Comparison of ENCODE assay signal across 8 cellular contexts in genomic region chr2:234291765-234292204, GRCh38.
DNase-seq lines count a peak whose midpoint lies in the region; ATAC-seq and TF ChIP-seq lines count a peak whose summit lies in the region.

No MANE protein-coding gene starts in this region.

- DNase-seq in CD4-positive, alpha-beta T cell: peak in 7 of 10 experiments; percentile 26 to 61 (median 32)
- peak; percentile 27 to 38 for DNase-seq in Kasumi-1 (lab: John Stamatoyannopoulos, UW)
- DNase-seq in T-helper 2 cell treated with Interferon-gamma antibody and Interleukin-4, amounts not matched to agents 5 μg/mL and 100 μg/mL, for 36 hours (ENCODE audit: low spot score): peak; percentile 57
- peak in 4 of 5 donors; percentile 42 to 65 (median 48) for DNase-seq in heart left ventricle
- DNase-seq in type B pancreatic cell (ENCODE audit: extremely low spot score, unreplicated experiment): no peak
- DNase-seq in WTC11 (ENCODE audit: low spot score): no peak
- DNase-seq in nucleus accumbens (lab: John Stamatoyannopoulos, UW): no peak

- TF ChIP-seq POLR2A in heart left ventricle (IDR thresholded peaks at IDR 0.05): no peak

- H3K27me3 Mint-ChIP-seq in CD4-positive, alpha-beta T cell: no peaks in the 10 kb centered on the region
- no peaks in the 10 kb centered on the region for H3K27me3 Mint-ChIP-seq in T-helper 2 cell treated with Interferon-gamma antibody and Interleukin-4, amounts not matched to agents 5 μg/mL and 100 μg/mL, for 36 hours (ENCODE audit: low read depth)
- H3K27me3 Mint-ChIP-seq in type B pancreatic cell (no peaks in the 10 kb centered on the region), WTC11 (ENCODE audit: low read depth) (no peaks in the 10 kb centered on the region)

- peaks cover 85% of the 10 kb centered on the region for H3K4me1 Mint-ChIP-seq in CD4-positive, alpha-beta T cell (ENCODE audit: low read depth)
- peaks cover 80% of the 10 kb centered on the region for H3K4me1 Mint-ChIP-seq in T-helper 2 cell treated with Interferon-gamma antibody and Interleukin-4, amounts not matched to agents 5 μg/mL and 100 μg/mL, for 36 hours (ENCODE audit: low read depth)
- H3K4me1 Mint-ChIP-seq in type B pancreatic cell (ENCODE audit: unreplicated experiment): peaks cover 10% of the 10 kb centered on the region
- H3K4me1 Mint-ChIP-seq in WTC11: peaks cover 13% of the 10 kb centered on the region

- TF ChIP-seq CTCF in CD4-positive, alpha-beta T cell (IDR thresholded peaks at IDR 0.05): no peak
- TF ChIP-seq CTCF in heart left ventricle (IDR thresholded peaks at IDR 0.05) (no peak), type B pancreatic cell (conservative IDR thresholded peaks at IDR 0.05) (no peak), WTC11 (IDR thresholded peaks at IDR 0.05) (no peak)

- no peak overlapping the region for H3K4me3 ChIP-seq in heart left ventricle

- peak overlapping the region; percentile 99 for H3K27ac ChIP-seq in CD4-positive, alpha-beta T cell (ENCODE audit: low read depth, low read length)
- peak overlapping the region in 4 of 12 donors; percentile 31 to 87 (median 44) for H3K27ac ChIP-seq in heart left ventricle

- peaks cover 2% of the 10 kb centered on the region for H3K9me3 Mint-ChIP-seq in CD4-positive, alpha-beta T cell
- H3K9me3 Mint-ChIP-seq in T-helper 2 cell treated with Interferon-gamma antibody and Interleukin-4, amounts not matched to agents 5 μg/mL and 100 μg/mL, for 36 hours: no peaks in the 10 kb centered on the region
- H3K9me3 Mint-ChIP-seq in type B pancreatic cell: no peaks in the 10 kb centered on the region
- 0 out of 2 replicates have a peak, but pooled peaks cover 6% of the 10 kb centered on the region for H3K9me3 Mint-ChIP-seq in WTC11

- CTCF ChIA-PET in CD4-positive, alpha-beta T cell (lab: Charles Lee): interaction anchor here (0.9 to 3.8 kb wide), 11 partner anchors 16 to 209 kb away, joined by 3 to 19 read pairs (median 4); partner anchors contain the start of gene ARL4C
- CTCF ChIA-PET in WTC11 (lab: Charles Lee): interaction anchor here (1.0 to 1.1 kb wide), 2 partner anchors 204 to 206 kb away, joined by 3 read pairs; no protein-coding TSS in a partner anchor

- 26 to 41% (median 31%) methylated on average over 4 to 5 of the region's 5 CpGs for WGBS in heart left ventricle, 4 donors

- peak overlapping the region; percentile 98 for H3K27ac Mint-ChIP-seq in CD4-positive, alpha-beta T cell
- peak overlapping the region; percentile 96 for H3K27ac Mint-ChIP-seq in T-helper 2 cell treated with Interferon-gamma antibody and Interleukin-4, amounts not matched to agents 5 μg/mL and 100 μg/mL, for 36 hours
- H3K27ac Mint-ChIP-seq in type B pancreatic cell (peak overlapping the region; percentile 34), WTC11 (no peak overlapping the region)

- H3K36me3 ChIP-seq in heart left ventricle: no peaks in the 10 kb centered on the region

- peaks cover 0 to 63% (median 10%) of the 10 kb centered on the region in 12 donors for H3K4me1 ChIP-seq in heart left ventricle

- H3K9me3 ChIP-seq in CD4-positive, alpha-beta T cell (ENCODE audit: control insufficient read depth, low read length): no peaks in the 10 kb centered on the region
- H3K9me3 ChIP-seq in heart left ventricle: no peaks in the 10 kb centered on the region

- intact Hi-C loops in CD4-positive, alpha-beta T cell (cut with DNase I, micrococcal nuclease): loop anchor here (1.0 to 10.0 kb wide), 11 partner anchors 13 to 297 kb away; no protein-coding TSS in a partner anchor
- intact Hi-C loops in heart left ventricle (cut with DNase I): loop anchor here in 2 of 10 donors (2.0 to 10.0 kb wide), 2 partner anchors 157 to 209 kb away; no protein-coding TSS in a partner anchor

- H3K27me3 ChIP-seq in CD4-positive, alpha-beta T cell (ENCODE audit: control insufficient read depth, insufficient read depth, low read length): no peaks in the 10 kb centered on the region
- H3K27me3 ChIP-seq in heart left ventricle: no peaks in the 10 kb centered on the region

- POLR2A ChIA-PET in CD4-positive, alpha-beta T cell (lab: Charles Lee): interaction anchor here (0.8 to 8.8 kb wide), 26 partner anchors 11 to 873 kb away, joined by 3 to 222 read pairs (median 5); partner anchors contain the start of gene ARL4C
- POLR2A ChIA-PET in WTC11 (lab: Charles Lee): no interaction called here

- H3K4me3 Mint-ChIP-seq in CD4-positive, alpha-beta T cell: peak overlapping the region; percentile 54
- peak overlapping the region; percentile 82 for H3K4me3 Mint-ChIP-seq in T-helper 2 cell treated with Interferon-gamma antibody and Interleukin-4, amounts not matched to agents 5 μg/mL and 100 μg/mL, for 36 hours
- no peak overlapping the region for H3K4me3 Mint-ChIP-seq in type B pancreatic cell
- H3K4me3 Mint-ChIP-seq in WTC11: no peak overlapping the region

- H3K36me3 Mint-ChIP-seq in CD4-positive, alpha-beta T cell (ENCODE audit: low read depth): no peaks in the 10 kb centered on the region
- peaks cover 19% of the 10 kb centered on the region for H3K36me3 Mint-ChIP-seq in T-helper 2 cell treated with Interferon-gamma antibody and Interleukin-4, amounts not matched to agents 5 μg/mL and 100 μg/mL, for 36 hours (ENCODE audit: low read depth)
- H3K36me3 Mint-ChIP-seq in type B pancreatic cell (no peaks in the 10 kb centered on the region), WTC11 (no peaks in the 10 kb centered on the region)

- peak; percentile 21 for ATAC-seq in CD4-positive, alpha-beta T cell (ENCODE audit: poor library complexity)
- ATAC-seq in GM19463 (IDR thresholded peaks at IDR 0.05; ENCODE audit: unreplicated experiment): peak; percentile 10
- peak; percentile 70 to 82 (median 78) for ATAC-seq in heart left ventricle
- ATAC-seq in WTC11: no peak

TF ChIP-seq in WTC11, 78 proteins besides CTCF, POLR2A, EP300 and RAD21 (continues in another document):
- TF ChIP-seq EMX1 (CRISPR knock-in tag; IDR thresholded peaks at IDR 0.05): no peak
- TF ChIP-seq SP1 (CRISPR knock-in tag; conservative IDR thresholded peaks at IDR 0.05): no peak
- no peak for TF ChIP-seq ELF4 (CRISPR knock-in tag; IDR thresholded peaks at IDR 0.05; ENCODE audit: low read depth)
- TF ChIP-seq ZMAT4 (CRISPR knock-in tag; IDR thresholded peaks at IDR 0.05): no peak
- TF ChIP-seq ZNF512 (CRISPR knock-in tag; IDR thresholded peaks at IDR 0.05; ENCODE audit: borderline replicate concordance): no peak
- no peak for TF ChIP-seq CREM (CRISPR knock-in tag; IDR thresholded peaks at IDR 0.05)
- no peak for TF ChIP-seq CREB1 (CRISPR knock-in tag; IDR thresholded peaks at IDR 0.05)
- TF ChIP-seq FOXP1 (CRISPR knock-in tag; IDR thresholded peaks at IDR 0.05; ENCODE audit: borderline replicate concordance): no peak
- TF ChIP-seq, protein P1, sequence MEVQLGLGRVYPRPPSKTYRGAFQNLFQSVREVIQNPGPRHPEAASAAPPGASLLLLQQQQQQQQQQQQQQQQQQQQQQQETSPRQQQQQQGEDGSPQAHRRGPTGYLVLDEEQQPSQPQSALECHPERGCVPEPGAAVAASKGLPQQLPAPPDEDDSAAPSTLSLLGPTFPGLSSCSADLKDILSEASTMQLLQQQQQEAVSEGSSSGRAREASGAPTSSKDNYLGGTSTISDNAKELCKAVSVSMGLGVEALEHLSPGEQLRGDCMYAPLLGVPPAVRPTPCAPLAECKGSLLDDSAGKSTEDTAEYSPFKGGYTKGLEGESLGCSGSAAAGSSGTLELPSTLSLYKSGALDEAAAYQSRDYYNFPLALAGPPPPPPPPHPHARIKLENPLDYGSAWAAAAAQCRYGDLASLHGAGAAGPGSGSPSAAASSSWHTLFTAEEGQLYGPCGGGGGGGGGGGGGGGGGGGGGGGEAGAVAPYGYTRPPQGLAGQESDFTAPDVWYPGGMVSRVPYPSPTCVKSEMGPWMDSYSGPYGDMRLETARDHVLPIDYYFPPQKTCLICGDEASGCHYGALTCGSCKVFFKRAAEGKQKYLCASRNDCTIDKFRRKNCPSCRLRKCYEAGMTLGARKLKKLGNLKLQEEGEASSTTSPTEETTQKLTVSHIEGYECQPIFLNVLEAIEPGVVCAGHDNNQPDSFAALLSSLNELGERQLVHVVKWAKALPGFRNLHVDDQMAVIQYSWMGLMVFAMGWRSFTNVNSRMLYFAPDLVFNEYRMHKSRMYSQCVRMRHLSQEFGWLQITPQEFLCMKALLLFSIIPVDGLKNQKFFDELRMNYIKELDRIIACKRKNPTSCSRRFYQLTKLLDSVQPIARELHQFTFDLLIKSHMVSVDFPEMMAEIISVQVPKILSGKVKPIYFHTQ (CRISPR knock-in tag; IDR thresholded peaks at IDR 0.05): no peak
- TF ChIP-seq, protein P2, sequence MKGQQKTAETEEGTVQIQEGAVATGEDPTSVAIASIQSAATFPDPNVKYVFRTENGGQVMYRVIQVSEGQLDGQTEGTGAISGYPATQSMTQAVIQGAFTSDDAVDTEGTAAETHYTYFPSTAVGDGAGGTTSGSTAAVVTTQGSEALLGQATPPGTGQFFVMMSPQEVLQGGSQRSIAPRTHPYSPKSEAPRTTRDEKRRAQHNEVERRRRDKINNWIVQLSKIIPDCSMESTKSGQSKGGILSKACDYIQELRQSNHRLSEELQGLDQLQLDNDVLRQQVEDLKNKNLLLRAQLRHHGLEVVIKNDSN (CRISPR knock-in tag; IDR thresholded peaks at IDR 0.05): no peak

Comparison
In these comparisons a context has a peak if more than half of its experiments do, and no peak if none do; other contexts are left out.
1. DNase-seq: peak in CD4-positive, alpha-beta T cell (7 of 10), Kasumi-1 (2 of 2), T-helper 2 cell treated with Interferon-gamma antibody and Interleukin-4, amounts not matched to agents 5 μg/mL and 100 μg/mL, for 36 hours (single experiment) and heart left ventricle (4 of 5); none in type B pancreatic cell (single experiment), WTC11 (single experiment) and nucleus accumbens (0 of 56).
2. H3K4me3 Mint-ChIP-seq: peak in CD4-positive, alpha-beta T cell (single experiment) and T-helper 2 cell treated with Interferon-gamma antibody and Interleukin-4, amounts not matched to agents 5 μg/mL and 100 μg/mL, for 36 hours (single experiment); none in type B pancreatic cell (single experiment) and WTC11 (single experiment).